8 cellular contexts compared by ENCODE assay signal in genomic region chr2:101699939-101700442, GRCh38. TPM values are rescaled to one million over a fixed set of nuclear protein-coding genes. Genes with fewer than 3 reads are reported as not detected.
DNase-seq lines count a peak whose midpoint lies in the region; ATAC-seq and TF ChIP-seq lines count a peak whose summit lies in the region.

No MANE protein-coding gene starts in this region.

- DNase-seq in AG08396 (ENCODE audit: low spot score): peak; percentile 31
- no peak for DNase-seq in effector memory CD4-positive, alpha-beta T cell
- peak; percentile 43 for DNase-seq in myocyte (ENCODE audit: low read depth)
- no peak for DNase-seq in G401 (ENCODE audit: low spot score)
- no peak for DNase-seq in NCI-H774 (lab: John Stamatoyannopoulos, UW)
- DNase-seq in DMS153 (lab: John Stamatoyannopoulos, UW): no peak
- DNase-seq in omental fat pad (ENCODE audit: low spot score): no peak

- H3K4me3 ChIP-seq in KMS-11 (IDR thresholded peaks at IDR 0.05; ENCODE audit: insufficient read depth, low read depth, low read length): no peak overlapping the region
- peak overlapping the region; percentile 80 for H3K4me3 ChIP-seq in effector memory CD4-positive, alpha-beta T cell (ENCODE audit: insufficient read depth, low read depth, low read length, poor library complexity, severe bottlenecking)

- ATAC-seq in omental fat pad (ENCODE audit: low FRiP score): no peak

- H3K27ac ChIP-seq in KMS-11: no peak overlapping the region
- H3K27ac ChIP-seq in effector memory CD4-positive, alpha-beta T cell (ENCODE audit: insufficient read depth, low read length, poor library complexity, severe bottlenecking): peak overlapping the region; percentile 72

- H3K27me3 ChIP-seq in KMS-11 (ENCODE audit: insufficient read depth, low read depth): no peaks in the 10 kb centered on the region
- no peaks in the 10 kb centered on the region for H3K27me3 ChIP-seq in effector memory CD4-positive, alpha-beta T cell (replicated peaks; ENCODE audit: control insufficient read depth, insufficient read depth, low read length, poor library complexity, severe bottlenecking)

- no peak overlapping the region for H2AFZ ChIP-seq in KMS-11 (ENCODE audit: low read depth)

- H3K79me2 ChIP-seq in KMS-11 (ENCODE audit: insufficient read depth, low read depth): peaks cover 54% of the 10 kb centered on the region

- H3K4me1 ChIP-seq in KMS-11 (ENCODE audit: low read depth, poor library complexity, severe bottlenecking): peaks cover 32% of the 10 kb centered on the region
- H3K4me1 ChIP-seq in effector memory CD4-positive, alpha-beta T cell (ENCODE audit: control insufficient read depth, insufficient read depth, low read length, poor library complexity, severe bottlenecking): peaks cover 14% of the 10 kb centered on the region

- H3K4me2 ChIP-seq in KMS-11: peak overlapping the region; percentile 93

- no peak overlapping the region for H3K9ac ChIP-seq in KMS-11

- H3K36me3 ChIP-seq in KMS-11 (ENCODE audit: insufficient read depth): no peaks in the 10 kb centered on the region
- no peaks in the 10 kb centered on the region for H3K36me3 ChIP-seq in effector memory CD4-positive, alpha-beta T cell (ENCODE audit: control insufficient read depth, insufficient read depth, low read length)

- in situ Hi-C loops in G401 (cut with HindIII; ENCODE audit: low sequenced_read_pairs): no loop called here

- no peaks in the 10 kb centered on the region for H3K9me3 ChIP-seq in effector memory CD4-positive, alpha-beta T cell (ENCODE audit: control insufficient read depth, low read length)

- 0 out of 2 replicates have a peak, but pooled peaks cover 11% of the 10 kb centered on the region for H4K20me1 ChIP-seq in KMS-11 (ENCODE audit: insufficient read depth)

- TF ChIP-seq CTCF in KMS-11 (conservative IDR thresholded peaks at IDR 0.05; ENCODE audit: low read depth, low read length): no peak
- TF ChIP-seq CTCF in omental fat pad (IDR thresholded peaks at IDR 0.05): no peak

RNA-seq across cellular contexts. Expression of gene MAP4K4, which starts 2.5 kb away (rescaled TPM):
- 133 and 207 TPM in 2 replicates for total RNA-seq in myocyte
- polyA plus RNA-seq in myocyte (2012): 140 TPM
- 47.3 and 70.8 TPM in 2 replicates for total RNA-seq in G401 (2014; rRNA removed; shearing (Covaris generic))
- total RNA-seq in omental fat pad: 100 to 1,000 TPM in 3 of 4 donors, 10 to 100 TPM in 1; 85.9 to 199 (median 110) TPM

Comparison
In these comparisons a context has a peak if more than half of its experiments do, and no peak if none do; other contexts are left out.
1. DNase-seq: peak in AG08396 (single experiment) and myocyte (single experiment); none in effector memory CD4-positive, alpha-beta T cell (0 of 3), G401 (single experiment), NCI-H774 (single experiment), DMS153 (single experiment) and omental fat pad (single experiment).